ENCODE assay signal across 22 cellular contexts in genomic region chr3:127053026-127053425, GRCh38.
"Had no signal": no experiment of that assay in that cellular context is flagged by ENCODE, and none has a peak within 500 bp of the region (broad histone marks: within the 10 kb centered on the region; RNA-seq: fewer than 3 reads in every experiment).

No MANE protein-coding gene starts in this region.

- ATAC-seq: T-cell had no signal

- H3K27me3 ChIP-seq: body of pancreas, cardiac muscle cell, gastroesophageal sphincter, hepatocyte, uterus had no signal

- H3K36me3 Mint-ChIP-seq: activated naive CD4-positive, alpha-beta T cell treated with anti-CD3 and anti-CD28 coated beads, Interleukin-2, amount 10 ng/mL, durations not matched to agents 7 days and 5 days; stimulated activated effector memory CD8-positive, alpha-beta T cell treated with anti-CD3 and anti-CD28 coated beads, Interleukin-12 subunit alpha, Interleukin-12 subunit beta, amount 100 ng/mL, for 72 hours; T-cell had no signal

- H3K4me1 ChIP-seq: body of pancreas, parathyroid adenoma, psoas muscle, uterus had no signal

- H3K4me3 ChIP-seq: body of pancreas, cardiac muscle cell, gastroesophageal sphincter, hepatocyte, lung, mucosa of descending colon, psoas muscle, thoracic aorta, uterus had no signal

- H3K9me3 ChIP-seq: psoas muscle, uterus had no signal

- H3K27ac ChIP-seq: body of pancreas, cardiac muscle cell, gastroesophageal sphincter, hepatocyte, parathyroid adenoma, psoas muscle, uterus, VCaP had no signal

- H3K4me3 Mint-ChIP-seq: activated naive CD4-positive, alpha-beta T cell treated with anti-CD3 and anti-CD28 coated beads, Interleukin-2, amount 10 ng/mL, durations not matched to agents 7 days and 5 days; natural killer cell treated with Interleukin-12 subunit alpha and Interleukin-12 subunit beta and Interleukin-15 and Interleukin-18, amount 100 ng/mL, for 72 hours; stimulated activated effector memory CD8-positive, alpha-beta T cell treated with anti-CD3 and anti-CD28 coated beads, Interleukin-12 subunit alpha, Interleukin-12 subunit beta, amount 100 ng/mL, for 72 hours; stimulated activated naive CD8-positive, alpha-beta T cell treated with anti-CD3 and anti-CD28 coated beads, Interleukin-15, Interleukin-2, amounts not matched to agents 100 ng/mL and 50 ng/mL, for 24 hours; T-cell had no signal

- DNase-seq: activated CD4-positive, alpha-beta T cell treated with anti-CD3 and anti-CD28 coated beads for 4 hours; activated CD4-positive, alpha-beta T cell treated with anti-CD3 and anti-CD28 coated beads, Interleukin-2, amount 50 U/mL, for 4 hours; activated gamma-delta T cell; activated naive CD4-positive, alpha-beta T cell treated with anti-CD3 and anti-CD28 coated beads, Interleukin-2, amount 10 ng/mL, durations not matched to agents 7 days and 5 days; amygdala; stimulated activated CD4-positive, alpha-beta T cell treated with anti-CD3 and anti-CD28 coated beads, Interleukin-4, amount 100 ng/mL, for 24 hours; T-cell; trophoblast cell; uterus had no signal

- H3K36me3 ChIP-seq: cardiac muscle cell, gastroesophageal sphincter, thoracic aorta, uterus had no signal

- H3K27ac Mint-ChIP-seq: activated naive CD4-positive, alpha-beta T cell treated with anti-CD3 and anti-CD28 coated beads, Interleukin-2, amount 10 ng/mL, durations not matched to agents 7 days and 5 days; natural killer cell treated with Interleukin-12 subunit alpha and Interleukin-12 subunit beta and Interleukin-15 and Interleukin-18, amount 100 ng/mL, for 72 hours; stimulated activated effector memory CD8-positive, alpha-beta T cell treated with anti-CD3 and anti-CD28 coated beads, Interleukin-12 subunit alpha, Interleukin-12 subunit beta, amount 100 ng/mL, for 72 hours; stimulated activated naive CD8-positive, alpha-beta T cell treated with anti-CD3 and anti-CD28 coated beads, Interleukin-15, Interleukin-2, amounts not matched to agents 100 ng/mL and 50 ng/mL, for 24 hours; T-cell had no signal

- H3K4me1 Mint-ChIP-seq: activated naive CD4-positive, alpha-beta T cell treated with anti-CD3 and anti-CD28 coated beads, Interleukin-2, amount 10 ng/mL, durations not matched to agents 7 days and 5 days; stimulated activated effector memory CD8-positive, alpha-beta T cell treated with anti-CD3 and anti-CD28 coated beads, Interleukin-12 subunit alpha, Interleukin-12 subunit beta, amount 100 ng/mL, for 72 hours; T-cell had no signal
